Comparison of ENCODE assay signal across 24 cellular contexts in genomic region chr6:11667876-11668275, GRCh38.
A peak's percentile ranks its signal among the peaks of the same experiment; 100 is the strongest.
DNase-seq lines count a peak whose midpoint lies in the region; ATAC-seq, FAIRE-seq and TF ChIP-seq lines count a peak whose summit lies in the region.
"Had no signal": no experiment of that assay in that cellular context is flagged by ENCODE, and none has a peak within 500 bp of the region (broad histone marks: within the 10 kb centered on the region; RNA-seq: fewer than 3 reads in every experiment).

No MANE protein-coding gene starts in this region.

- POLR2A ChIA-PET in activated CD4-positive, alpha-beta T cell treated with anti-CD3 and anti-CD28 coated beads, Interleukin-2, amount 10 ng/mL, durations not matched to agents 7 days and 5 days (lab: Charles Lee) = no interaction called here

- no peaks in the 10 kb centered on the region for H3K36me3 ChIP-seq in bronchial epithelial cell (ENCODE audit: control insufficient read depth, insufficient read depth, low read length)
- H3K36me3 ChIP-seq: BE2C had no signal

- no peak overlapping the region for H3K4me3 Mint-ChIP-seq in activated CD4-positive, alpha-beta T cell treated with anti-CD3 and anti-CD28 coated beads, Interleukin-2, amount 10 ng/mL, durations not matched to agents 7 days and 5 days
- H3K4me3 Mint-ChIP-seq: CD4-positive, alpha-beta T cell; GM23338; HFFc6 had no signal

- CTCF ChIA-PET in activated CD4-positive, alpha-beta T cell treated with anti-CD3 and anti-CD28 coated beads, Interleukin-2, amount 10 ng/mL, durations not matched to agents 7 days and 5 days (lab: Charles Lee) = interaction anchor here (0.9 to 3.3 kb wide), 2 partner anchors 11 to 456 kb away, joined by 3 to 13 read pairs; no protein-coding TSS in a partner anchor

- H3K27me3 ChIP-seq in bronchial epithelial cell (ENCODE audit: control insufficient read depth, insufficient read depth, low read length) = no peaks in the 10 kb centered on the region

- FAIRE-seq in H54 (lab: Jason Lieb, UNC) (peak; percentile 33), bronchial epithelial cell (lab: Jason Lieb, UNC) (no peak)
- FAIRE-seq: A204.1, D721Med, GM12892, GM18507, K562 had no signal

- no peaks in the 10 kb centered on the region for H3K36me3 Mint-ChIP-seq in activated CD4-positive, alpha-beta T cell treated with anti-CD3 and anti-CD28 coated beads, Interleukin-2, amount 10 ng/mL, durations not matched to agents 7 days and 5 days (ENCODE audit: low read depth)

- TF ChIP-seq POLR2A in H54 (IDR thresholded peaks at IDR 0.05; ENCODE audit: low read depth, low read length) = no peak

- H3K4me3 ChIP-seq in bronchial epithelial cell (ENCODE audit: low read depth, low read length) = no peak overlapping the region
- H3K4me3 ChIP-seq: GM23338, K562 had no signal

- H3K4me1 Mint-ChIP-seq in activated CD4-positive, alpha-beta T cell treated with anti-CD3 and anti-CD28 coated beads, Interleukin-2, amount 10 ng/mL, durations not matched to agents 7 days and 5 days = no peaks in the 10 kb centered on the region
- H3K4me1 Mint-ChIP-seq: GM23338 had no signal

- no peaks in the 10 kb centered on the region for H3K9me3 Mint-ChIP-seq in activated CD4-positive, alpha-beta T cell treated with anti-CD3 and anti-CD28 coated beads, Interleukin-2, amount 10 ng/mL, durations not matched to agents 7 days and 5 days
- H3K9me3 Mint-ChIP-seq: CD4-positive, alpha-beta T cell had no signal

- ATAC-seq in GM21367 (IDR thresholded peaks at IDR 0.05; ENCODE audit: unreplicated experiment) = no peak
- ATAC-seq: GM23338, HCT116, K562 had no signal

- H3K27ac Mint-ChIP-seq in activated CD4-positive, alpha-beta T cell treated with anti-CD3 and anti-CD28 coated beads, Interleukin-2, amount 10 ng/mL, durations not matched to agents 7 days and 5 days = no peak overlapping the region
- H3K27ac Mint-ChIP-seq: CD4-positive, alpha-beta T cell; GM23338; HFFc6 had no signal

- no peak for DNase-seq in H54 (ENCODE audit: insufficient read length, low spot score)
- DNase-seq in bronchial epithelial cell (ENCODE audit: low read depth) = peak; percentile 16
- peak; percentile 24 for DNase-seq in kidney tubule cell (ENCODE audit: low spot score)
- no peak for DNase-seq in activated CD4-positive, alpha-beta T cell treated with anti-CD3 and anti-CD28 coated beads, Interleukin-2, amount 10 ng/mL, durations not matched to agents 7 days and 5 days
- no peak for DNase-seq in glomerular visceral epithelial cell (ENCODE audit: extremely low spot score)
- no peak for DNase-seq in DMS53 treated with DMSO at 0.1 percent for 48 hours (lab: John Stamatoyannopoulos, UW; ENCODE audit: unreplicated experiment)
- DNase-seq: ACHN; BE2C; C1 segment of cervical spinal cord; Caco-2; CD4-positive, alpha-beta T cell; DMS79; GDM1; H7; HFFc6; IMR-90 had no signal

- no peak for TF ChIP-seq CTCF in bronchial epithelial cell (IDR thresholded peaks at IDR 0.05; ENCODE audit: insufficient read depth, low read length, severe bottlenecking)

- H3K27me3 Mint-ChIP-seq in activated CD4-positive, alpha-beta T cell treated with anti-CD3 and anti-CD28 coated beads, Interleukin-2, amount 10 ng/mL, durations not matched to agents 7 days and 5 days = peaks cover 9% of the 10 kb centered on the region

Comparison
In these comparisons a context has a peak if more than half of its experiments do, and no peak if none do; other contexts are left out.
1. DNase-seq: peak in bronchial epithelial cell (single experiment) and kidney tubule cell (single experiment); none in H54 (single experiment), activated CD4-positive, alpha-beta T cell treated with anti-CD3 and anti-CD28 coated beads, Interleukin-2, amount 10 ng/mL, durations not matched to agents 7 days and 5 days (single experiment), glomerular visceral epithelial cell (single experiment) and DMS53 treated with DMSO at 0.1 percent for 48 hours (single experiment).